8 cellular contexts compared by ENCODE assay signal in the genomic region with DNA sequence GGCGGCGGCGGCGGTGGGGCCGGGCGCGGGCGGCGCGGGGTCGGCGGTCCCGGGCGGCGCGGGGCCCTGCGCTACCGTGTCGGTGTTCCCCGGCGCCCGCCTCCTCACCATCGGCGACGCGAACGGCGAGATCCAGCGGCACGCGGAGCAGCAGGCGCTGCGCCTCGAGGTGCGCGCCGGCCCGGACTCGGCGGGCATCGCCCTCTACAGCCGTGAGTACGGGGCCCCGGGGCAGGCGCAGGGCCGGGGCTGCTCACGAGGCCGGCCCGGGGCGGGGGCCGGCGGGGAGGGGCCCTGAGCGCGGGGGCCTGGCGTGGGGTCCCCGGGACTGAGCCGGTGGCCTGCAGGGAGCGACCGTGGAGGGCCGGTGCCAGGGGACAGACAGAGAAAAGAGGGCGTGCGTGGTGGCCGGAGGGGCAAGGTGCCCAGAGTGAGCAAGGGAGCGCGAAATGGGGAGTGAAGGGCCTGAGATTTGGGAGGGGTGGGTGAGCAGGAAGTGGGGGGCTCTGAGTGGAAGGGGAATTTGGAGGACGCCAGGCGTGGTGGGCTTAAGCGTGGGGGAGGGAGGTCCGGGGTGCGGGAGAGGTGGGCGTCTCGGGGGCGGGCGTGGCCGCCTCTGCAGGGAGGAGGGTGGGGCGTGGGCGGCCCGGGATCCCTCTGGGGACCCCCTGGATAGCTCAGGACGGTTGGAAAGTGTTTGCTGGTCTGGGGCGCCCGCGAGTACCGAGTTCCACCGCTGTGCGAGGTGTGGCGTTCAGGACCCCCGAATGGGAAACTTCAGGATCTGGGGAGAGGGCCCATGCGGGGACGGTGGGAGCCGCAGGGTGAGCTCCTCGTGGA. TPM values are rescaled to one million over a fixed set of nuclear protein-coding genes. Genes with fewer than 3 reads are reported as not detected.
DNase-seq lines count a peak whose midpoint lies in the region; TF ChIP-seq lines count a peak whose summit lies in the region.

No MANE protein-coding gene starts in this region.

- H3K9ac ChIP-seq in skeletal muscle tissue (ENCODE audit: low read depth in 1 of 3, low read length in 3 of 3), result peak overlapping the region; percentile 82 to 92 (median 90)

- intact Hi-C loops in adrenal gland (cut with DNase I), result loop anchor here (5.0 kb wide), 2 partner anchors 50 to 55 kb away; a partner anchor contains a TSS

- in situ Hi-C loops in G401 (cut with HindIII; ENCODE audit: low sequenced_read_pairs), result no loop called here

- TF ChIP-seq CTCF in HFF-Myc (IDR thresholded peaks at IDR 0.05; ENCODE audit: low read depth, low read length, missing control alignments), result no peak
- TF ChIP-seq CTCF in RWPE1 (conservative IDR thresholded peaks at IDR 0.05; ENCODE audit: low read depth), result no peak
- TF ChIP-seq CTCF in adrenal gland (IDR thresholded peaks at IDR 0.05), result peak in 4 of 6 experiments; percentile 13 to 31 (median 26)

- H3K36me3 ChIP-seq in adrenal gland (replicated peaks in 1 of 2) (no peaks in the 10 kb centered on the region), iPS DF 6.9 (ENCODE audit: control insufficient read depth, insufficient read depth, low read length) (no peaks in the 10 kb centered on the region), skeletal muscle tissue (ENCODE audit: control insufficient read depth in 3 of 3, insufficient read depth in 3 of 3, low read length in 3 of 3) (no peaks in the 10 kb centered on the region)

- peak overlapping the region; percentile 71 for H3K4me3 ChIP-seq in HFF-Myc (replicated peaks; ENCODE audit: low read depth, low read length)
- peak overlapping the region; percentile 56 to 99 (median 68) for H3K4me3 ChIP-seq in adrenal gland
- peak overlapping the region; percentile 90 for H3K4me3 ChIP-seq in iPS DF 6.9 (ENCODE audit: low read length)
- H3K4me3 ChIP-seq in skeletal muscle tissue (ENCODE audit: low read length in 3 of 3), result peak overlapping the region; percentile 79 to 86 (median 85)

- peaks cover 7 to 30% of the 10 kb centered on the region in 2 donors for H3K4me1 ChIP-seq in adrenal gland (replicated peaks in 1 of 2)
- H3K4me1 ChIP-seq in iPS DF 6.9 (ENCODE audit: control insufficient read depth, insufficient read depth, low read length), result no peaks in the 10 kb centered on the region
- H3K4me1 ChIP-seq in skeletal muscle tissue (ENCODE audit: control insufficient read depth in 3 of 3, insufficient read depth in 3 of 3, low read length in 3 of 3), result peaks cover 18 to 34% (median 29%) of the 10 kb centered on the region in 3 donors

- DNase-seq in ELR (ENCODE audit: low read depth) (peak; percentile 46), HFF-Myc (ENCODE audit: extremely low read depth, low read depth) (no peak), RWPE1 (ENCODE audit: low spot score) (no peak), adrenal gland (peak; percentile 47 to 75 (median 60)), iPS DF 6.9 (ENCODE audit: low read depth, low spot score) (no peak), NCI-H510A treated with DMSO at 0.1 percent for 48 hours (lab: John Stamatoyannopoulos, UW) (no peak), G401 (ENCODE audit: low spot score) (no peak)

- 1% methylated on average over 17 to 90 of the region's 91 CpGs for WGBS in adrenal gland, 4 donors
- no CpG with 5 or more reads among the region's 91 CpGs for WGBS in iPS DF 6.9 (ENCODE audit: insufficient coverage, insufficient read length)

- POLR2A ChIA-PET in RWPE1 (lab: Yijun Ruan, JAX; ENCODE audit: low non-redundant PET), result no interaction called here

- no peaks in the 10 kb centered on the region for H3K27me3 ChIP-seq in adrenal gland
- no peaks in the 10 kb centered on the region for H3K27me3 ChIP-seq in iPS DF 6.9 (ENCODE audit: control insufficient read depth, insufficient read depth, low read length)
- no peaks in the 10 kb centered on the region for H3K27me3 ChIP-seq in skeletal muscle tissue (ENCODE audit: control insufficient read depth in 3 of 3, insufficient read depth in 3 of 3, low read length in 3 of 3)

- CTCF ChIA-PET in RWPE1 (lab: Yijun Ruan, JAX), result interaction anchor here (0.6 to 2.0 kb wide), 9 partner anchors 8 to 606 kb away, joined by 3 to 10 read pairs (median 3); no protein-coding TSS in a partner anchor

- no peak for TF ChIP-seq POLR2A in adrenal gland (IDR thresholded peaks at IDR 0.05)

- no peaks in the 10 kb centered on the region for H3K9me3 ChIP-seq in adrenal gland (replicated peaks in 1 of 3)
- no peaks in the 10 kb centered on the region for H3K9me3 ChIP-seq in iPS DF 6.9 (ENCODE audit: control insufficient read depth, insufficient read depth, low read length)
- no peaks in the 10 kb centered on the region for H3K9me3 ChIP-seq in skeletal muscle tissue (ENCODE audit: control insufficient read depth in 3 of 3, low read length in 3 of 3)

- peak overlapping the region; percentile 87 for H3K27ac ChIP-seq in RWPE1
- peak overlapping the region in 3 of 5 donors; percentile 47 to 94 (median 63) for H3K27ac ChIP-seq in adrenal gland
- H3K27ac ChIP-seq in iPS DF 6.9 (ENCODE audit: low read length), result no peak overlapping the region
- H3K27ac ChIP-seq in skeletal muscle tissue (ENCODE audit: low read depth, low read length), result peak overlapping the region; percentile 90

RNA-seq across cellular contexts. Expression of a gene that starts 0.6 kb away (rescaled TPM):
- 10 to 100 TPM in 7 of 8 donors, 1 to 10 TPM in 1; 8.2 to 36.3 (median 24.0) TPM for total RNA-seq in adrenal gland
- polyA plus RNA-seq in adrenal gland, result 10 to 100 TPM; 13.8 to 38.1 (median 20.4) TPM
- 19.8 TPM for total RNA-seq in skeletal muscle tissue
- total RNA-seq in G401 (2014; rRNA removed; shearing (Covaris generic)), result 41.8 and 54.2 TPM in 2 replicates

RNA-seq across cellular contexts. Expression of a gene that starts 23.7 kb away (rescaled TPM):
- total RNA-seq in adrenal gland (1 to 10 TPM in 6 of 8 donors, under 1 TPM in 2; 0.30 to 5.6 (median 1.9) TPM), skeletal muscle tissue (4.2 TPM)
- polyA plus RNA-seq in adrenal gland, result 1 to 10 TPM; 1.1 to 2.0 (median 1.9) TPM
- total RNA-seq in G401 (2014; rRNA removed; shearing (Covaris generic)), result not detected in 2 replicates

RNA-seq across cellular contexts. Expression of a gene that starts 35.9 kb away (rescaled TPM):
- 100 to 1,000 TPM in 1 of 8 donors, 10 to 100 TPM in 7; 36.5 to 103 (median 51.7) TPM for total RNA-seq in adrenal gland
- 10 to 100 TPM; 12.5 to 49.6 (median 34.9) TPM for polyA plus RNA-seq in adrenal gland
- 39.7 TPM for total RNA-seq in skeletal muscle tissue
- total RNA-seq in G401 (2014; rRNA removed; shearing (Covaris generic)), result 62.9 and 74.7 TPM in 2 replicates

RNA-seq across cellular contexts. Expression of a gene that starts 56.5 kb away (rescaled TPM):
- 10 to 100 TPM; 54.5 to 99.1 (median 76.1) TPM for total RNA-seq in adrenal gland
- polyA plus RNA-seq in adrenal gland, result 10 to 100 TPM; 21.1 to 98.9 (median 40.4) TPM
- total RNA-seq in skeletal muscle tissue, result 30.3 TPM
- total RNA-seq in G401 (2014; rRNA removed; shearing (Covaris generic)), result 42.5 and 71.1 TPM in 2 replicates

RNA-seq across cellular contexts. Expression of a gene that starts 56.7 kb away (rescaled TPM):
- 10 to 100 TPM; 18.5 to 39.7 (median 30.9) TPM for total RNA-seq in adrenal gland
- 10 to 100 TPM; 10.5 to 19.3 (median 11.6) TPM for polyA plus RNA-seq in adrenal gland
- 25.6 TPM for total RNA-seq in skeletal muscle tissue
- 58.4 and 70.7 TPM in 2 replicates for total RNA-seq in G401 (2014; rRNA removed; shearing (Covaris generic))

Comparison
In these comparisons a context has a peak if more than half of its experiments do, and no peak if none do; other contexts are left out.
1. DNase-seq: peak in ELR (single experiment) and adrenal gland (7 of 7); none in HFF-Myc (single experiment), RWPE1 (single experiment), iPS DF 6.9 (single experiment), NCI-H510A treated with DMSO at 0.1 percent for 48 hours (single experiment) and G401 (single experiment).
2. CTCF ChIP-seq: peak in adrenal gland (4 of 6); none in HFF-Myc (single experiment) and RWPE1 (single experiment).
3. Peak in every context shown above with its lines, with median percentiles within 50 percentile points of each other: H3K4me3 ChIP-seq.